Comparison of ENCODE assay signal across 1 cellular context in genomic region chr11:58579192-58580129, GRCh38.
TF ChIP-seq lines count a peak whose summit lies in the region.

No MANE protein-coding gene starts in this region.

TF ChIP-seq in SK-N-SH, 30 proteins besides CTCF, POLR2A, EP300 and RAD21 (continued from another document):
- TF ChIP-seq REST (IDR thresholded peaks at IDR 0.05; ENCODE audit: low read depth, low read length) (0 out of 2 replicates have a peak, but pooled peaks have one; percentile 30), EZH2phosphoT487 (IDR thresholded peaks at IDR 0.05; ENCODE audit: borderline replicate concordance, low read depth) (no peak), POLR2AphosphoS5 (IDR thresholded peaks at IDR 0.05; ENCODE audit: low read depth, low read length) (peak; percentile 77; the same call in 1 of the 2 replicates), CHD2 (IDR thresholded peaks at IDR 0.05; ENCODE audit: low read length, partially characterized antibody) (peak; percentile 80), FOSL2 (IDR thresholded peaks at IDR 0.05; ENCODE audit: borderline replicate concordance, low read depth) (no peak), MEF2A (IDR thresholded peaks at IDR 0.05; ENCODE audit: borderline replicate concordance, low read depth) (no peak), SMC3 (IDR thresholded peaks at IDR 0.05; ENCODE audit: low read depth, low read length) (peak; percentile 25; the same call in 1 of the 2 replicates), MXI1 (IDR thresholded peaks at IDR 0.05; ENCODE audit: low read depth, low read length) (peak; percentile 95)
